Comparison of ENCODE assay signal across 17 cellular contexts in the genomic region with DNA sequence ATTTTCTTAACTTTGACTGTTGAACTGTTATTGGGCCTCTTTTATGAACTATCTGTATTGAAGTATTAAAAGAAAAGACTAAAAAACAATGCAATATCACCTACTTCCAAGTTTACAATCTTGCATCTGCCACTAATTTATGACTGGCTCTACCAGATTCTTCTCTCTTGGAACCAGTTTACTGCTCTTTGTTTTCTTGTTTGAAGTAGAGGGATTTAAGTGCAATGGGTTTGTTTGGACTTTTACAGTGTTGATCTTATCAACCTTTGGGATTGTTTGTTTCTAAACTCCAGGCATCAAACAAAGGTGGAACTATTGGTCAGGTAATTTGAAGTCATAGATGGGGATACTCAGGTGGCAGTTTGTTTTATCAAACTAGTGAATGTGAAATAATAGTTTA. TPM values are rescaled to one million over a fixed set of nuclear protein-coding genes. Genes with fewer than 3 reads are reported as not detected.
DNase-seq lines count a peak whose midpoint lies in the region; TF ChIP-seq lines count a peak whose summit lies in the region.
"Had no signal": no experiment of that assay in that cellular context is flagged by ENCODE, and none has a peak within 500 bp of the region (broad histone marks: within the 10 kb centered on the region; RNA-seq: fewer than 3 reads in every experiment).

No MANE protein-coding gene starts in this region.

- H3K27ac Mint-ChIP-seq in glutamatergic neuron (ENCODE audit: unreplicated experiment), result no peak overlapping the region
- H3K27ac Mint-ChIP-seq: CD14-positive monocyte; CD4-positive, alpha-beta memory T cell had no signal

- H3K4me1 Mint-ChIP-seq in glutamatergic neuron (ENCODE audit: low read depth, unreplicated experiment), result no peaks in the 10 kb centered on the region
- H3K4me1 Mint-ChIP-seq: CD14-positive monocyte; CD4-positive, alpha-beta memory T cell had no signal

- H2BK15ac ChIP-seq in mesendoderm (replicated peaks; ENCODE audit: low read depth), result no peak overlapping the region

- H3K4me3 ChIP-seq in mesendoderm (ENCODE audit: low read length) (no peak overlapping the region), HAP-1 (no peak overlapping the region)
- H3K4me3 ChIP-seq: BLaER1 had no signal

- no peak overlapping the region for H3K23ac ChIP-seq in mesendoderm (ENCODE audit: low read length)

- H3K9me3 ChIP-seq in HAP-1, result no peaks in the 10 kb centered on the region
- H3K9me3 ChIP-seq: BLaER1 had no signal

- no peaks in the 10 kb centered on the region for H3K79me1 ChIP-seq in mesendoderm (ENCODE audit: low read length)

- no peak overlapping the region for H3K56ac ChIP-seq in mesendoderm (ENCODE audit: low read length)

- H3K27me3 ChIP-seq in mesendoderm (ENCODE audit: insufficient read depth, low read length, poor library complexity), result no peaks in the 10 kb centered on the region
- H3K27me3 ChIP-seq in HAP-1 (ENCODE audit: low read depth), result no peaks in the 10 kb centered on the region
- H3K27me3 ChIP-seq: BLaER1 had no signal

- peak; percentile 5 for DNase-seq in NCI-H510A treated with DMSO at 0.1 percent for 48 hours (lab: John Stamatoyannopoulos, UW)
- DNase-seq in NCI-H510A (lab: John Stamatoyannopoulos, UW), result no peak
- DNase-seq in DMS53 treated with DMSO at 0.1 percent for 48 hours (lab: John Stamatoyannopoulos, UW; ENCODE audit: unreplicated experiment), result peak; percentile 15
- DNase-seq in HT-29 (ENCODE audit: low spot score), result peak; percentile 54
- DNase-seq in mesendoderm, result peak; percentile 41
- DNase-seq in NCI-H2196 treated with DMSO at 0.1 percent for 48 hours (lab: John Stamatoyannopoulos, UW; ENCODE audit: unreplicated experiment), result no peak
- no peak for DNase-seq in HAP-1 (ENCODE audit: low spot score in 2 of 2)
- no peak for DNase-seq in glutamatergic neuron
- DNase-seq: 8988T; CD4-positive, alpha-beta memory T cell; DMS153; DND-41; EL; GOT3; H7 had no signal

- H4K8ac ChIP-seq in mesendoderm (ENCODE audit: low read depth, low read length), result no peak overlapping the region

- no peak overlapping the region for H2BK5ac ChIP-seq in mesendoderm (ENCODE audit: low read length)

- H2AK5ac ChIP-seq in mesendoderm (ENCODE audit: low read length), result no peak overlapping the region

- H3K9me3 Mint-ChIP-seq in glutamatergic neuron (ENCODE audit: unreplicated experiment), result no peaks in the 10 kb centered on the region
- H3K9me3 Mint-ChIP-seq: CD14-positive monocyte; CD4-positive, alpha-beta memory T cell had no signal

- no peak overlapping the region for H3K9ac ChIP-seq in mesendoderm (ENCODE audit: low read length)
- H3K9ac ChIP-seq: BLaER1 had no signal

- no peak overlapping the region for H4K5ac ChIP-seq in mesendoderm (ENCODE audit: low read length)

- H3K27ac ChIP-seq in mesendoderm (ENCODE audit: low read depth, low read length), result no peak overlapping the region
- H3K27ac ChIP-seq: BLaER1 had no signal

- H3K36me3 Mint-ChIP-seq in glutamatergic neuron (ENCODE audit: unreplicated experiment), result no peaks in the 10 kb centered on the region
- H3K36me3 Mint-ChIP-seq: CD14-positive monocyte; CD4-positive, alpha-beta memory T cell had no signal

- H3K36me3 ChIP-seq in mesendoderm (ENCODE audit: control insufficient read depth, insufficient read depth, low read length) (no peaks in the 10 kb centered on the region), HAP-1 (replicated peaks) (no peaks in the 10 kb centered on the region)
- H3K36me3 ChIP-seq: BLaER1 had no signal

- no peak overlapping the region for H3K18ac ChIP-seq in mesendoderm (ENCODE audit: low read length)

- H3K27me3 Mint-ChIP-seq in glutamatergic neuron (ENCODE audit: unreplicated experiment), result no peaks in the 10 kb centered on the region
- H3K27me3 Mint-ChIP-seq: CD4-positive, alpha-beta memory T cell had no signal

- TF ChIP-seq CTCF in glutamatergic neuron (IDR thresholded peaks at IDR 0.05; ENCODE audit: partially characterized antibody, unreplicated experiment), result no peak

- no peak overlapping the region for H3K4me2 ChIP-seq in mesendoderm (ENCODE audit: low read length)
- H3K4me2 ChIP-seq: BLaER1 had no signal

- H3K4me1 ChIP-seq in mesendoderm (ENCODE audit: control insufficient read depth, low read depth, low read length) (no peaks in the 10 kb centered on the region), HAP-1 (no peaks in the 10 kb centered on the region)

- H3K79me2 ChIP-seq in mesendoderm (ENCODE audit: control insufficient read depth, insufficient read depth, low read length), result no peaks in the 10 kb centered on the region

- in situ Hi-C loops in HAP-1 (cut with MboI; ENCODE audit: low sequenced_read_pairs), result no loop called here

- no peak overlapping the region for H2BK120ac ChIP-seq in mesendoderm (ENCODE audit: low read depth, low read length)

- no peak overlapping the region for H3K4me3 Mint-ChIP-seq in glutamatergic neuron (ENCODE audit: unreplicated experiment)
- H3K4me3 Mint-ChIP-seq: CD14-positive monocyte; CD4-positive, alpha-beta memory T cell had no signal

- no peak overlapping the region for H3K4ac ChIP-seq in mesendoderm (ENCODE audit: low read depth, low read length)

RNA-seq across cellular contexts. Expression of a gene that starts 43.0 kb away (rescaled TPM):
- 50.1 and 59.3 TPM in 2 replicates for total RNA-seq in HT-29 (2014; rRNA removed; shearing (Covaris generic))
- 0.14 TPM for polyA plus RNA-seq in mesendoderm (2013, experiment 1 of 2)
- polyA plus RNA-seq in mesendoderm (2013, experiment 2 of 2), result 0.20 TPM
- 6.0 TPM for total RNA-seq in glutamatergic neuron (ENCODE audit: unreplicated experiment)
- total RNA-seq: CD4-positive, alpha-beta memory T cell had no signal
- polyA plus RNA-seq: CD14-positive monocyte; CD4-positive, alpha-beta memory T cell had no signal

Comparison
In these comparisons a context has a peak if more than half of its experiments do, and no peak if none do; other contexts are left out.
1. DNase-seq: peak in NCI-H510A treated with DMSO at 0.1 percent for 48 hours (single experiment), DMS53 treated with DMSO at 0.1 percent for 48 hours (single experiment), HT-29 (single experiment) and mesendoderm (single experiment); none in NCI-H510A (single experiment), NCI-H2196 treated with DMSO at 0.1 percent for 48 hours (single experiment), HAP-1 (0 of 2) and glutamatergic neuron (single experiment).